Comparison of ENCODE assay signal across 1 cellular context in the genomic region with DNA sequence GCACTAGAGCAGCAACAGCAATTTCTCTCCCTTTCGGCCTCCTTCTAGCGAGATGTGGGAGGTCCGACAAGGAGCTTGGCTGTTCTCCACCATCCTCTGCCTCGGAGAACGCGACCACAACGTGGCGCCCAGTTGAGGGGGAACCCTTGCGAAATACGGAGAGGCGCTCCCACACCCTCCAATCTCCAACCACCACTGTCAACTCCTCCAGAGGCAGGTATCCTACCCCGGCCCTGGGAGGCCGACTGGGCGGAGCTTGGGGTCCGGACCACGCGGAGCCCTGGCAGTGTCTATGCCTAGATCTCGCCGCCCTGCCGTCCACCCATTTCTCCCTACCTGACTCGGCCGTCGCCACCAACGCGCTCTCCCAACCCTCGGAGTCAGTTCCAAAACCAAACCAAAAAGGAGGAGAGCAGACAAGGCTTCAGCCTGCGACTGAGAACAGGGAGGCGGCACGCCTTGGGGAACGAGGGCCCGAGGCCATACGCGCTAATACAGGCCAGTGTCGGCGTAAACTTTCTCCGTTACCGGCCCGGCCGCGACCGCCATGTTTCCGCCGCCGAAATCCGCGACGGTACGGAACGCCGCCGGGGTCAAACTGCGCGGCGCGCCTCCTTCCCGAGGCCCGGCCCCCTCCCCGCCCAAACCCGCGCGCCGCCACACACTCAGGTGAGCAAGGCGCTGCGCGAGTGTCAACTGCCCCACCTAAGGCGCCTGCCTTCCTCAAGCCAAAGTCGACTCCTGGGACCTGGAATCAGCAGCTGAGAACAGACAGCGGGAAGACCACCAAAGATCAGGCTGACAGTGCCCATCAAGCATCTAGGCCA.
TF ChIP-seq lines count a peak whose summit lies in the region.

TMEM168 (minus strand) TSS at position 570 of the 827 bp plus-strand sequence. CDS start 5,568 bp downstream, outside the sequence.

TF ChIP-seq in HepG2, 621 proteins besides CTCF, POLR2A, EP300 and RAD21 (continued from another document and continues in another):
- peak; percentile 86 for TF ChIP-seq ZNF639 (CRISPR knock-in tag; conservative IDR thresholded peaks at IDR 0.05)
- no peak for TF ChIP-seq ZSCAN31 (CRISPR knock-in tag; IDR thresholded peaks at IDR 0.05; ENCODE audit: low read depth)
- TF ChIP-seq, protein P1, sequence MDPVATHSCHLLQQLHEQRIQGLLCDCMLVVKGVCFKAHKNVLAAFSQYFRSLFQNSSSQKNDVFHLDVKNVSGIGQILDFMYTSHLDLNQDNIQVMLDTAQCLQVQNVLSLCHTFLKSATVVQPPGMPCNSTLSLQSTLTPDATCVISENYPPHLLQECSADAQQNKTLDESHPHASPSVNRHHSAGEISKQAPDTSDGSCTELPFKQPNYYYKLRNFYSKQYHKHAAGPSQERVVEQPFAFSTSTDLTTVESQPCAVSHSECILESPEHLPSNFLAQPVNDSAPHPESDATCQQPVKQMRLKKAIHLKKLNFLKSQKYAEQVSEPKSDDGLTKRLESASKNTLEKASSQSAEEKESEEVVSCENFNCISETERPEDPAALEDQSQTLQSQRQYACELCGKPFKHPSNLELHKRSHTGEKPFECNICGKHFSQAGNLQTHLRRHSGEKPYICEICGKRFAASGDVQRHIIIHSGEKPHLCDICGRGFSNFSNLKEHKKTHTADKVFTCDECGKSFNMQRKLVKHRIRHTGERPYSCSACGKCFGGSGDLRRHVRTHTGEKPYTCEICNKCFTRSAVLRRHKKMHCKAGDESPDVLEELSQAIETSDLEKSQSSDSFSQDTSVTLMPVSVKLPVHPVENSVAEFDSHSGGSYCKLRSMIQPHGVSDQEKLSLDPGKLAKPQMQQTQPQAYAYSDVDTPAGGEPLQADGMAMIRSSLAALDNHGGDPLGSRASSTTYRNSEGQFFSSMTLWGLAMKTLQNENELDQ (CRISPR knock-in tag; IDR thresholded peaks at IDR 0.05; ENCODE audit: borderline replicate concordance) = no peak
- TF ChIP-seq FOSL1 (CRISPR knock-in tag; IDR thresholded peaks at IDR 0.05; ENCODE audit: borderline replicate concordance) = no peak
- TF ChIP-seq, protein P2, sequence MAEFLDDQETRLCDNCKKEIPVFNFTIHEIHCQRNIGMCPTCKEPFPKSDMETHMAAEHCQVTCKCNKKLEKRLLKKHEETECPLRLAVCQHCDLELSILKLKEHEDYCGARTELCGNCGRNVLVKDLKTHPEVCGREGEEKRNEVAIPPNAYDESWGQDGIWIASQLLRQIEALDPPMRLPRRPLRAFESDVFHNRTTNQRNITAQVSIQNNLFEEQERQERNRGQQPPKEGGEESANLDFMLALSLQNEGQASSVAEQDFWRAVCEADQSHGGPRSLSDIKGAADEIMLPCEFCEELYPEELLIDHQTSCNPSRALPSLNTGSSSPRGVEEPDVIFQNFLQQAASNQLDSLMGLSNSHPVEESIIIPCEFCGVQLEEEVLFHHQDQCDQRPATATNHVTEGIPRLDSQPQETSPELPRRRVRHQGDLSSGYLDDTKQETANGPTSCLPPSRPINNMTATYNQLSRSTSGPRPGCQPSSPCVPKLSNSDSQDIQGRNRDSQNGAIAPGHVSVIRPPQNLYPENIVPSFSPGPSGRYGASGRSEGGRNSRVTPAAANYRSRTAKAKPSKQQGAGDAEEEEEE (CRISPR knock-in tag; IDR thresholded peaks at IDR 0.05; ENCODE audit: borderline replicate concordance) = no peak
- TF ChIP-seq, protein P3, sequence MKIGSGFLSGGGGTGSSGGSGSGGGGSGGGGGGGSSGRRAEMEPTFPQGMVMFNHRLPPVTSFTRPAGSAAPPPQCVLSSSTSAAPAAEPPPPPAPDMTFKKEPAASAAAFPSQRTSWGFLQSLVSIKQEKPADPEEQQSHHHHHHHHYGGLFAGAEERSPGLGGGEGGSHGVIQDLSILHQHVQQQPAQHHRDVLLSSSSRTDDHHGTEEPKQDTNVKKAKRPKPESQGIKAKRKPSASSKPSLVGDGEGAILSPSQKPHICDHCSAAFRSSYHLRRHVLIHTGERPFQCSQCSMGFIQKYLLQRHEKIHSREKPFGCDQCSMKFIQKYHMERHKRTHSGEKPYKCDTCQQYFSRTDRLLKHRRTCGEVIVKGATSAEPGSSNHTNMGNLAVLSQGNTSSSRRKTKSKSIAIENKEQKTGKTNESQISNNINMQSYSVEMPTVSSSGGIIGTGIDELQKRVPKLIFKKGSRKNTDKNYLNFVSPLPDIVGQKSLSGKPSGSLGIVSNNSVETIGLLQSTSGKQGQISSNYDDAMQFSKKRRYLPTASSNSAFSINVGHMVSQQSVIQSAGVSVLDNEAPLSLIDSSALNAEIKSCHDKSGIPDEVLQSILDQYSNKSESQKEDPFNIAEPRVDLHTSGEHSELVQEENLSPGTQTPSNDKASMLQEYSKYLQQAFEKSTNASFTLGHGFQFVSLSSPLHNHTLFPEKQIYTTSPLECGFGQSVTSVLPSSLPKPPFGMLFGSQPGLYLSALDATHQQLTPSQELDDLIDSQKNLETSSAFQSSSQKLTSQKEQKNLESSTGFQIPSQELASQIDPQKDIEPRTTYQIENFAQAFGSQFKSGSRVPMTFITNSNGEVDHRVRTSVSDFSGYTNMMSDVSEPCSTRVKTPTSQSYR (CRISPR knock-in tag; IDR thresholded peaks at IDR 0.05; ENCODE audit: borderline replicate concordance) = no peak; the same call in 1 of the 2 replicates
- no peak for TF ChIP-seq KAT2B (IDR thresholded peaks at IDR 0.05; ENCODE audit: borderline replicate concordance, low read depth, low read length)
- TF ChIP-seq, protein P4, sequence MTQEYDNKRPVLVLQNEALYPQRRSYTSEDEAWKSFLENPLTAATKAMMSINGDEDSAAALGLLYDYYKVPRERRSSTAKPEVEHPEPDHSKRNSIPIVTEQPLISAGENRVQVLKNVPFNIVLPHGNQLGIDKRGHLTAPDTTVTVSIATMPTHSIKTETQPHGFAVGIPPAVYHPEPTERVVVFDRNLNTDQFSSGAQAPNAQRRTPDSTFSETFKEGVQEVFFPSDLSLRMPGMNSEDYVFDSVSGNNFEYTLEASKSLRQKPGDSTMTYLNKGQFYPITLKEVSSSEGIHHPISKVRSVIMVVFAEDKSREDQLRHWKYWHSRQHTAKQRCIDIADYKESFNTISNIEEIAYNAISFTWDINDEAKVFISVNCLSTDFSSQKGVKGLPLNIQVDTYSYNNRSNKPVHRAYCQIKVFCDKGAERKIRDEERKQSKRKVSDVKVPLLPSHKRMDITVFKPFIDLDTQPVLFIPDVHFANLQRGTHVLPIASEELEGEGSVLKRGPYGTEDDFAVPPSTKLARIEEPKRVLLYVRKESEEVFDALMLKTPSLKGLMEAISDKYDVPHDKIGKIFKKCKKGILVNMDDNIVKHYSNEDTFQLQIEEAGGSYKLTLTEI (CRISPR knock-in tag; conservative IDR thresholded peaks at IDR 0.05) = no peak
- 0 out of 2 replicates have a peak, but pooled peaks have one; percentile 61 for TF ChIP-seq SP4 (CRISPR knock-in tag; IDR thresholded peaks at IDR 0.05)
- peak; percentile 81 for TF ChIP-seq GATAD1 (CRISPR knock-in tag; IDR thresholded peaks at IDR 0.05)
- TF ChIP-seq KDM6A (CRISPR knock-in tag; IDR thresholded peaks at IDR 0.05; ENCODE audit: low read depth) = no peak
- TF ChIP-seq SAP130 (CRISPR knock-in tag; IDR thresholded peaks at IDR 0.05; ENCODE audit: low read depth) = peak; percentile 67
- TF ChIP-seq BRCA1 (CRISPR knock-in tag; IDR thresholded peaks at IDR 0.05) = no peak
- TF ChIP-seq ZNF124 (CRISPR knock-in tag; IDR thresholded peaks at IDR 0.05) = no peak
- no peak for TF ChIP-seq ZBTB1 (CRISPR knock-in tag; IDR thresholded peaks at IDR 0.05; ENCODE audit: borderline replicate concordance)
- TF ChIP-seq JDP2 (CRISPR knock-in tag; IDR thresholded peaks at IDR 0.05; ENCODE audit: borderline replicate concordance) = no peak
- TF ChIP-seq ZZZ3 (CRISPR knock-in tag; IDR thresholded peaks at IDR 0.05; ENCODE audit: borderline replicate concordance) = no peak
- TF ChIP-seq ZBTB3 (CRISPR knock-in tag; IDR thresholded peaks at IDR 0.05; ENCODE audit: borderline replicate concordance, low read depth) = no peak
- 0 out of 2 replicates have a peak, but pooled peaks have one; percentile 20 for TF ChIP-seq PAXIP1 (CRISPR knock-in tag; conservative IDR thresholded peaks at IDR 0.05)
- TF ChIP-seq GTF2F1 (IDR thresholded peaks at IDR 0.05; ENCODE audit: low read length) = no peak
- no peak for TF ChIP-seq CENPX (CRISPR knock-in tag; IDR thresholded peaks at IDR 0.05)
- TF ChIP-seq FOXO4 (CRISPR knock-in tag; conservative IDR thresholded peaks at IDR 0.05) = no peak
- TF ChIP-seq E2F2 (CRISPR knock-in tag; IDR thresholded peaks at IDR 0.05; ENCODE audit: borderline replicate concordance) = no peak
- no peak for TF ChIP-seq KLF11 (CRISPR knock-in tag; IDR thresholded peaks at IDR 0.05)
- TF ChIP-seq ZNF343 (CRISPR knock-in tag; IDR thresholded peaks at IDR 0.05) = peak; percentile 74; the same call in 1 of the 2 replicates
- no peak for TF ChIP-seq RBM22 (optimal IDR thresholded peaks at IDR 0.05; ENCODE audit: low read length)
- TF ChIP-seq ONECUT2 (CRISPR knock-in tag; IDR thresholded peaks at IDR 0.05) = no peak
- no peak for TF ChIP-seq ZNF710 (CRISPR knock-in tag; IDR thresholded peaks at IDR 0.05; ENCODE audit: borderline replicate concordance)
- no peak for TF ChIP-seq AHR (CRISPR knock-in tag; IDR thresholded peaks at IDR 0.05)
- TF ChIP-seq PCBP1 (IDR thresholded peaks at IDR 0.05; ENCODE audit: borderline replicate concordance, low read depth, low read length) = no peak
- TF ChIP-seq RFX5 (IDR thresholded peaks at IDR 0.05; ENCODE audit: low read depth, low read length) = no peak
- peak; percentile 62 for TF ChIP-seq PHF21A (CRISPR knock-in tag; IDR thresholded peaks at IDR 0.05)
- no peak; the same call in 1 of the 2 replicates for TF ChIP-seq FOXO1 (CRISPR knock-in tag; IDR thresholded peaks at IDR 0.05)
- no peak for TF ChIP-seq MATR3 (CRISPR knock-in tag; IDR thresholded peaks at IDR 0.05)
- TF ChIP-seq EHMT2 (IDR thresholded peaks at IDR 0.05; ENCODE audit: borderline replicate concordance, low read depth, low read length) = no peak; the same call in 1 of the 2 replicates
- peak; percentile 46; the same call in 1 of the 2 replicates for TF ChIP-seq RXRA (CRISPR knock-in tag; IDR thresholded peaks at IDR 0.05)
- no peak for TF ChIP-seq SRY (CRISPR knock-in tag; IDR thresholded peaks at IDR 0.05)
